11 cellular contexts compared by ENCODE assay signal in genomic region chr4:1044469-1045192, GRCh38. TPM values are rescaled to one million over a fixed set of nuclear protein-coding genes. Genes with fewer than 3 reads are reported as not detected.
DNase-seq lines count a peak whose midpoint lies in the region; ATAC-seq, FAIRE-seq and TF ChIP-seq lines count a peak whose summit lies in the region.
"Had no signal": no experiment of that assay in that cellular context is flagged by ENCODE, and none has a peak within 500 bp of the region (broad histone marks: within the 10 kb centered on the region; RNA-seq: fewer than 3 reads in every experiment).

No MANE protein-coding gene starts in this region.

- intact Hi-C loops in right lobe of liver (cut with DNase I) = no loop called here

- H3K9me3 ChIP-seq in SJCRH30 (replicated peaks) (no peaks in the 10 kb centered on the region), right lobe of liver (no peaks in the 10 kb centered on the region), subcutaneous abdominal adipose tissue (ENCODE audit: control insufficient read depth in 5 of 5, low read length in 5 of 5) (no peaks in the 10 kb centered on the region)
- H3K9me3 ChIP-seq: body of pancreas had no signal

- WGBS in right lobe of liver (ENCODE audit: insufficient coverage, low coverage, low lambda C conversion rate, missing lambda C conversion rate) = no CpG with 5 or more reads among the region's 12 CpGs

- H3K27ac ChIP-seq in SJCRH30 (peak overlapping the region; percentile 48; the same call in 1 of the 2 replicates), right lobe of liver (no peak overlapping the region), subcutaneous abdominal adipose tissue (ENCODE audit: low read depth, low read length) (peak overlapping the region; percentile 69)

- H3K4me3 ChIP-seq in SJCRH30 (no peak overlapping the region), right lobe of liver (no peak overlapping the region), subcutaneous abdominal adipose tissue (ENCODE audit: low read depth in 1 of 5, low read length in 5 of 5) (no peak overlapping the region)
- H3K4me3 ChIP-seq: body of pancreas had no signal

- no peak for TF ChIP-seq CTCF in right lobe of liver (IDR thresholded peaks at IDR 0.05)

- FAIRE-seq in GM19239 (lab: Jason Lieb, UNC) = no peak

- no peaks in the 10 kb centered on the region for H3K36me3 ChIP-seq in SJCRH30
- no peaks in the 10 kb centered on the region for H3K36me3 ChIP-seq in right lobe of liver
- no peaks in the 10 kb centered on the region for H3K36me3 ChIP-seq in subcutaneous abdominal adipose tissue (ENCODE audit: control insufficient read depth in 5 of 5, insufficient read depth in 5 of 5, low read length in 5 of 5)

- peak; percentile 1 for DNase-seq in activated CD8-positive, alpha-beta memory T cell treated with anti-CD3 and anti-CD28 coated beads, Interleukin-2, amount 50 U/mL, for 4 hours
- no peak for DNase-seq in activated CD8-positive, alpha-beta memory T cell treated with anti-CD3 and anti-CD28 coated beads, Interleukin-2, amount 50 U/mL, for 48 hours
- peak; percentile 5 to 11 for DNase-seq in SJCRH30
- peak; percentile 13 to 44 (median 31) for DNase-seq in right lobe of liver
- no peak for DNase-seq in NCI-H526 treated with DMSO at 0.1 percent for 48 hours (lab: John Stamatoyannopoulos, UW)
- no peak for DNase-seq in GM19239 (ENCODE audit: insufficient read length, low spot score)
- DNase-seq in kidney glomerular epithelial cell (lab: John Stamatoyannopoulos, UW) = no peak
- DNase-seq: GOT3, NCI-H146 had no signal

- TF ChIP-seq POLR2A in right lobe of liver (IDR thresholded peaks at IDR 0.05) = no peak

- H3K4me1 ChIP-seq in SJCRH30 (peaks cover 13% of the 10 kb centered on the region), right lobe of liver (peaks cover 0 to 12% (median 4%) of the 10 kb centered on the region in 4 donors), subcutaneous abdominal adipose tissue (ENCODE audit: control insufficient read depth in 5 of 5, insufficient read depth in 5 of 5, low read length in 5 of 5) (peaks cover 8 to 59% (median 52%) of the 10 kb centered on the region in 5 donors)

- H3K27me3 ChIP-seq in SJCRH30 = no peaks in the 10 kb centered on the region
- no peaks in the 10 kb centered on the region for H3K27me3 ChIP-seq in right lobe of liver
- peaks cover 14 to 42% (median 33%) of the 10 kb centered on the region in 5 donors for H3K27me3 ChIP-seq in subcutaneous abdominal adipose tissue (ENCODE audit: control insufficient read depth in 5 of 5, insufficient read depth in 4 of 5, low read length in 5 of 5)

- H3K9ac ChIP-seq in subcutaneous abdominal adipose tissue (ENCODE audit: low read length in 5 of 5) = no peak overlapping the region

- no peak for ATAC-seq in right lobe of liver

RNA-seq across cellular contexts. Expression of gene FGFRL1, which starts 33.2 kb away (rescaled TPM):
- 45.3 and 51.2 TPM in 2 replicates for total RNA-seq in SJCRH30 (2014; rRNA removed; shearing (Covaris generic))
- total RNA-seq in right lobe of liver = 10 to 100 TPM; 27.9 to 60.1 (median 45.7) TPM

RNA-seq across cellular contexts. Expression of gene SLC26A1, which starts 51.4 kb away (rescaled TPM):
- not detected in 2 replicates for total RNA-seq in SJCRH30 (2014; rRNA removed; shearing (Covaris generic))
- 10 to 100 TPM in 5 of 6 experiments, 1 to 10 TPM in 1; 9.6 to 30.9 (median 23.0) TPM for total RNA-seq in right lobe of liver

RNA-seq across cellular contexts. Expression of gene IDUA, which starts 57.8 kb away (rescaled TPM):
- total RNA-seq in SJCRH30 (2014; rRNA removed; shearing (Covaris generic)) = 1.8 and 2.3 TPM in 2 replicates
- total RNA-seq in right lobe of liver = 10 to 100 TPM in 3 of 6 experiments, 1 to 10 TPM in 3; 4.7 to 15.1 (median 11.0) TPM

Comparison
In these comparisons a context has a peak if more than half of its experiments do, and no peak if none do; other contexts are left out.
1. DNase-seq: peak in activated CD8-positive, alpha-beta memory T cell treated with anti-CD3 and anti-CD28 coated beads, Interleukin-2, amount 50 U/mL, for 4 hours (single experiment), SJCRH30 (2 of 2) and right lobe of liver (3 of 3); none in activated CD8-positive, alpha-beta memory T cell treated with anti-CD3 and anti-CD28 coated beads, Interleukin-2, amount 50 U/mL, for 48 hours (single experiment), NCI-H526 treated with DMSO at 0.1 percent for 48 hours (single experiment), GM19239 (single experiment) and kidney glomerular epithelial cell (single experiment).
2. H3K27ac ChIP-seq: peak in SJCRH30 (single experiment) and subcutaneous abdominal adipose tissue (single experiment); none in right lobe of liver (0 of 3).
3. RNA of gene SLC26A1, which starts 51.4 kb away (total RNA-seq): 9.6 to 30.9 TPM in right lobe of liver; not detected in SJCRH30; every median in the first group is over 10 times any median in the second.